Comparison of ENCODE assay signal across 8 cellular contexts in genomic region chr16:1942810-1943726, GRCh38. TPM values are rescaled to one million over a fixed set of nuclear protein-coding genes. Genes with fewer than 3 reads are reported as not detected.
DNase-seq lines count a peak whose midpoint lies in the region; ATAC-seq lines count a peak whose summit lies in the region.

Gene MSRB1, minus strand, starts transcription at chr16:1943199. Its CDS starts 43 bp downstream, at chr16:1943156.

- DNase-seq in DMS 273 (lab: John Stamatoyannopoulos, UW; ENCODE audit: unreplicated experiment) (peak; percentile 100), OCI-M2 (lab: John Stamatoyannopoulos, UW; ENCODE audit: unreplicated experiment) (peak; percentile 84), activated T-cell treated with anti-CD3 and anti-CD28 coated beads for 4 hours (peak; percentile 98), epidermal melanocyte (ENCODE audit: insufficient read length, low spot score) (peak; percentile 99), mucosa of gallbladder (ENCODE audit: low spot score) (peak; percentile 100)
- DNase-seq in stimulated activated CD8-positive, alpha-beta memory T cell treated with anti-CD3 and anti-CD28 coated beads, Interleukin-4, amount 100 ng/mL, for 4 hours (ENCODE audit: low read depth in 2 of 2, low spot score in 1 of 2) = peak; percentile 95 to 99

- ATAC-seq in GM21529 (IDR thresholded peaks at IDR 0.05; ENCODE audit: unreplicated experiment) = peak; percentile 86

- H3K27ac Mint-ChIP-seq in IgD-negative memory B cell = peak within 1 kb of the TSS in 2 of 3 donors; percentile 71 to 74

- no peaks in the 10 kb centered on the region for H3K9me3 Mint-ChIP-seq in IgD-negative memory B cell

- H3K4me1 Mint-ChIP-seq in IgD-negative memory B cell = peaks cover 2 to 7% (median 5%) of the 10 kb centered on the region in 3 donors

- H3K27me3 Mint-ChIP-seq in IgD-negative memory B cell = no peaks in the 10 kb centered on the region

- no peaks in the 10 kb centered on the region for H3K36me3 Mint-ChIP-seq in IgD-negative memory B cell

- H3K4me3 Mint-ChIP-seq in IgD-negative memory B cell = peak within 1 kb of the TSS; percentile 88 to 94 (median 93)

RNA-seq across cellular contexts. Expression of gene MSRB1, which starts in this region (rescaled TPM):
- 17.2 TPM for polyA plus RNA-seq in IgD-negative memory B cell
- 41.2 TPM for total RNA-seq in mucosa of gallbladder

Comparison
In these comparisons a context has a peak if more than half of its experiments do, and no peak if none do; other contexts are left out.
1. Peak in every context shown above with its lines: DNase-seq and ATAC-seq.